In the genomic region with DNA sequence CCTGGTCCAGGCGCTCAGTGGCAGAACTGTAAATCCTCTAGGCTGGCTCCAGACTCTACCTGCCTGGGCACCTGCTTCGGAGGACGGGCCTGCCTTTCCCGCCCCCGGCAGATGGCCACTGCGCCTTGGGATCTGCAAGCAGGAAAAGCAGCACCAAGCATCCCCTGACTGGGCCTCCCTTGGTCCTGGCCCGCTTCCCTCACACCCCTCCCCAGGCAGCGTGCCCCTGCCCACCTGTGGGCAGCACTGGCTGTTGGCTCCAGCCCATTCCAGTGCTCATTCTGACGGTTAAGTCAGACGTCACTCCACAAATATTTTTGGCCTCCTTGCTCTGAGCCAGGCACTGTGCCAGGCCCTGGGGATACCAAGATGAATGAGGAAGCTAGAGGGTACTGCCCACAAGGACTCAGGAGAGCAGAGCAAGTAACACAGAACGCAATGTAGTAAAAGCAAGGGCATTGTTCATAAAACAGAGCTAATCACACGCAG, we compare ENCODE assay signal across 11 cellular contexts. TPM values are rescaled to one million over a fixed set of nuclear protein-coding genes. Genes with fewer than 3 reads are reported as not detected.
DNase-seq lines count a peak whose midpoint lies in the region; ATAC-seq and TF ChIP-seq lines count a peak whose summit lies in the region.
"Had no signal": no experiment of that assay in that cellular context is flagged by ENCODE, and none has a peak within 500 bp of the region (broad histone marks: within the 10 kb centered on the region; RNA-seq: fewer than 3 reads in every experiment).

No MANE protein-coding gene starts in this region.

- no peak for ATAC-seq in HG02678 (IDR thresholded peaks at IDR 0.05; ENCODE audit: unreplicated experiment)
- no peak for ATAC-seq in HG02981 (IDR thresholded peaks at IDR 0.05; ENCODE audit: unreplicated experiment)

- H3K4me3 ChIP-seq in SJCRH30: no peak overlapping the region
- no peak overlapping the region for H3K4me3 ChIP-seq in foreskin fibroblast (ENCODE audit: low read depth in 1 of 2, low read length in 2 of 2)

- H3K36me3 ChIP-seq in SJCRH30: no peaks in the 10 kb centered on the region

- H3K27ac ChIP-seq in SJCRH30: no peak overlapping the region

- H3K4me1 ChIP-seq in SJCRH30: peaks cover 14% of the 10 kb centered on the region

- peak; percentile 16 for DNase-seq in NCI-H2171 treated with DMSO at 0.1 percent for 48 hours (lab: John Stamatoyannopoulos, UW)
- no peak for DNase-seq in NCI-H2171 (lab: John Stamatoyannopoulos, UW)
- peak; percentile 39 to 40 for DNase-seq in SJCRH30
- DNase-seq in foreskin fibroblast: peak; percentile 25 to 51
- peak; percentile 75 for DNase-seq in ureter (ENCODE audit: low spot score)
- DNase-seq in activated naive CD4-positive, alpha-beta T cell treated with Interleukin-2 at 50 U/mL for 16 hours: no peak
- DNase-seq: erythroblast had no signal

- no peak for TF ChIP-seq CTCF in foreskin fibroblast (IDR thresholded peaks at IDR 0.05; ENCODE audit: low read depth, low read length)

- H3K27me3 ChIP-seq in SJCRH30: no peaks in the 10 kb centered on the region

- peaks cover 7% of the 10 kb centered on the region; the same call in 1 of the 2 replicates for H3K9me3 ChIP-seq in SJCRH30 (replicated peaks)

RNA-seq across cellular contexts. Expression of a gene that starts 22.0 kb away (rescaled TPM):
- total RNA-seq in SJCRH30 (2014; rRNA removed; shearing (Covaris generic)): 1.1 and 1.4 TPM in 2 replicates
- 0.16 TPM for total RNA-seq in ureter
- total RNA-seq: B cell, LHCN-M2 had no signal

RNA-seq across cellular contexts. Expression of a gene that starts 26.7 kb away (rescaled TPM):
- total RNA-seq in SJCRH30 (2014; rRNA removed; shearing (Covaris generic)): 1.1 and 2.1 TPM in 2 replicates
- total RNA-seq in ureter: 28.6 TPM

RNA-seq across cellular contexts. Expression of a gene that starts 55.9 kb away (rescaled TPM):
- total RNA-seq in SJCRH30 (2014; rRNA removed; shearing (Covaris generic)): 1.5 and 1.7 TPM in 2 replicates
- not detected for total RNA-seq in ureter
- total RNA-seq: LHCN-M2 had no signal

Comparison
In these comparisons a context has a peak if more than half of its experiments do, and no peak if none do; other contexts are left out.
1. DNase-seq: peak in NCI-H2171 treated with DMSO at 0.1 percent for 48 hours (single experiment), SJCRH30 (2 of 2), foreskin fibroblast (2 of 2) and ureter (single experiment); none in NCI-H2171 (single experiment) and activated naive CD4-positive, alpha-beta T cell treated with Interleukin-2 at 50 U/mL for 16 hours (single experiment).